ENCODE assay signal across 10 cellular contexts in genomic region chr3:63067999-63068645, GRCh38.
DNase-seq lines count a peak whose midpoint lies in the region; ATAC-seq and TF ChIP-seq lines count a peak whose summit lies in the region.
"Had no signal": no experiment of that assay in that cellular context is flagged by ENCODE, and none has a peak within 500 bp of the region (broad histone marks: within the 10 kb centered on the region; RNA-seq: fewer than 3 reads in every experiment).

No MANE protein-coding gene starts in this region.

- no peak for ATAC-seq in foreskin keratinocyte
- ATAC-seq in HG03095 (IDR thresholded peaks at IDR 0.05; ENCODE audit: unreplicated experiment) = no peak
- ATAC-seq in GM18868 (IDR thresholded peaks at IDR 0.05; ENCODE audit: unreplicated experiment) = no peak

- no peaks in the 10 kb centered on the region for H3K4me1 ChIP-seq in foreskin keratinocyte

- H3K27me3 ChIP-seq in H7 (ENCODE audit: control insufficient read depth, insufficient read depth, low read length) = no peaks in the 10 kb centered on the region
- no peaks in the 10 kb centered on the region for H3K27me3 ChIP-seq in foreskin keratinocyte

- H3K4me1 Mint-ChIP-seq in osteocyte (ENCODE audit: unreplicated experiment) = no peaks in the 10 kb centered on the region

- DNase-seq in A172 (ENCODE audit: low spot score) = peak; percentile 27
- peak; percentile 4 for DNase-seq in H7
- DNase-seq in SK-MEL-5 (ENCODE audit: low read depth, low spot score) = peak; percentile 47
- peak; percentile 10 to 39 for DNase-seq in foreskin keratinocyte
- DNase-seq in activated T-cell treated with anti-CD3 and anti-CD28 coated beads, Interleukin-2, amount 50 U/mL, for 1 hour = no peak
- DNase-seq in osteocyte (ENCODE audit: extremely low spot score, unreplicated experiment) = no peak
- DNase-seq: NCI-H1694 treated with DMSO at 0.1 percent for 48 hours had no signal

- H3K36me3 Mint-ChIP-seq in osteocyte (ENCODE audit: unreplicated experiment) = no peaks in the 10 kb centered on the region

- H3K4me3 Mint-ChIP-seq in osteocyte (ENCODE audit: unreplicated experiment) = no peak overlapping the region

- H3K27me3 Mint-ChIP-seq in osteocyte (ENCODE audit: unreplicated experiment) = no peaks in the 10 kb centered on the region

- H3K9me3 Mint-ChIP-seq in osteocyte (ENCODE audit: unreplicated experiment) = peaks cover 37% of the 10 kb centered on the region

- no peaks in the 10 kb centered on the region for H3K36me3 ChIP-seq in H7 (replicated peaks; ENCODE audit: control insufficient read depth, insufficient read depth, low read length)

- H3K27ac ChIP-seq in foreskin keratinocyte = no peak overlapping the region

- H3K4me3 ChIP-seq in H7 (ENCODE audit: insufficient read depth, low read depth, low read length) = no peak overlapping the region
- H3K4me3 ChIP-seq: lung had no signal

- no peak for TF ChIP-seq CTCF in foreskin keratinocyte (conservative IDR thresholded peaks at IDR 0.05)
- no peak for TF ChIP-seq CTCF in osteocyte (IDR thresholded peaks at IDR 0.05)

- in situ Hi-C loops in SK-MEL-5 (cut with HindIII; ENCODE audit: low pct_unique_long_range_greater_than_20kb, low sequenced_read_pairs) = no loop called here

- H3K27ac Mint-ChIP-seq in osteocyte (ENCODE audit: unreplicated experiment) = no peak overlapping the region

Comparison
In these comparisons a context has a peak if more than half of its experiments do, and no peak if none do; other contexts are left out.
1. DNase-seq: peak in A172 (single experiment), H7 (single experiment), SK-MEL-5 (single experiment) and foreskin keratinocyte (2 of 2); none in activated T-cell treated with anti-CD3 and anti-CD28 coated beads, Interleukin-2, amount 50 U/mL, for 1 hour (single experiment) and osteocyte (single experiment).